In the genomic region with DNA sequence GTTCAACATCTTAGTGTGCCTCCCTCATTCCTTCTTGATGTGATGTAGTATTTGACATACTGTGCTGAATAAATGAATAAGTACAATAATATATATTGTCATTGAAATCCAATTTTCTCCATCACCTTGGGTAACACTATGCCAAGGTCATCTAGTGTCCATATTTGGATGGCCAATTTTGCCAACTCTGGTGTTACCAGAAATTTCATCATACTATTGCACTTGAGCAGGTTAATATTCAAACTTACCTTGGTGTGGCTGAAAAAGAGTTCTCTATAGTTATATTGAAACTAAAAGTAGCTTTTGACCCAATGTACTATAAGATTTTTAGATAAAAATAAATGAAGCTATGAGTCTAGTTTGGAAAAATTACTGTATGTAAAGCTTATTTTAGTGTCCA, we compare ENCODE assay signal across 20 cellular contexts.
A peak's percentile ranks its signal among the peaks of the same experiment; 100 is the strongest.
DNase-seq lines count a peak whose midpoint lies in the region; ATAC-seq and TF ChIP-seq lines count a peak whose summit lies in the region.
"Had no signal": no experiment of that assay in that cellular context is flagged by ENCODE, and none has a peak within 500 bp of the region (broad histone marks: within the 10 kb centered on the region; RNA-seq: fewer than 3 reads in every experiment).

No MANE protein-coding gene starts in this region.

- no peak for DNase-seq in activated naive CD8-positive, alpha-beta T cell treated with anti-CD3 and anti-CD28 coated beads for 36 hours
- DNase-seq in activated naive CD8-positive, alpha-beta T cell treated with anti-CD3 and anti-CD28 coated beads, Interleukin-2, amount 50 U/mL, for 24 hours = no peak
- DNase-seq in upper lobe of right lung = no peak
- no peak for DNase-seq in midbrain (lab: John Stamatoyannopoulos, UW)
- no peak for DNase-seq in HFFc6
- DNase-seq in NCI-H1436 (lab: John Stamatoyannopoulos, UW) = no peak
- DNase-seq: COR-L47; effector memory CD8-positive, alpha-beta T cell; foreskin fibroblast; mesenchymal stem cell; MV-4-11; NCI-H226; nucleus accumbens had no signal

- no peak overlapping the region for H3K27ac ChIP-seq in upper lobe of right lung
- H3K27ac ChIP-seq: cardiac muscle cell, skin epidermis, suprapubic skin had no signal

- no peak for ATAC-seq in activated naive CD8-positive, alpha-beta T cell treated with anti-CD3 and anti-CD28 coated beads, Interleukin-2, amount 50 U/mL, for 24 hours
- ATAC-seq in GM21825 (IDR thresholded peaks at IDR 0.05; ENCODE audit: unreplicated experiment) (peak; percentile 68), HG03439 (IDR thresholded peaks at IDR 0.05; ENCODE audit: unreplicated experiment) (peak; percentile 58), upper lobe of right lung (peak; percentile 41)
- ATAC-seq: activated naive CD4-positive, alpha-beta T cell treated with anti-CD3 and anti-CD28 coated beads, Interleukin-2, amount 50 U/mL, for 72 hours; effector memory CD8-positive, alpha-beta T cell; SK-N-SH treated with all-trans-retinoic acid at 6 μM for 48 hours had no signal

- peak overlapping the region; percentile 63 for H3K27ac Mint-ChIP-seq in activated naive CD8-positive, alpha-beta T cell treated with anti-CD3 and anti-CD28 coated beads for 36 hours
- no peak overlapping the region for H3K27ac Mint-ChIP-seq in activated naive CD8-positive, alpha-beta T cell treated with anti-CD3 and anti-CD28 coated beads, Interleukin-2, amount 50 U/mL, for 24 hours
- H3K27ac Mint-ChIP-seq in HFFc6 = no peak overlapping the region
- H3K27ac Mint-ChIP-seq: effector memory CD8-positive, alpha-beta T cell had no signal

- intact Hi-C loops in upper lobe of right lung (cut with DNase I) = no loop called here

- no peak for TF ChIP-seq CTCF in upper lobe of right lung (IDR thresholded peaks at IDR 0.05)
- TF ChIP-seq CTCF in HFFc6 (IDR thresholded peaks at IDR 0.05) = no peak

- no peak overlapping the region for H3K4me3 Mint-ChIP-seq in activated naive CD8-positive, alpha-beta T cell treated with anti-CD3 and anti-CD28 coated beads for 36 hours
- H3K4me3 Mint-ChIP-seq in activated naive CD8-positive, alpha-beta T cell treated with anti-CD3 and anti-CD28 coated beads, Interleukin-2, amount 50 U/mL, for 24 hours = no peak overlapping the region
- no peak overlapping the region for H3K4me3 Mint-ChIP-seq in HFFc6
- H3K4me3 Mint-ChIP-seq: effector memory CD8-positive, alpha-beta T cell had no signal

- no peaks in the 10 kb centered on the region for H3K4me1 ChIP-seq in upper lobe of right lung
- H3K4me1 ChIP-seq: suprapubic skin had no signal

- H3K27me3 ChIP-seq in upper lobe of right lung = no peaks in the 10 kb centered on the region
- H3K27me3 ChIP-seq: cardiac muscle cell, suprapubic skin had no signal

- H3K4me3 ChIP-seq in upper lobe of right lung = no peak overlapping the region
- H3K4me3 ChIP-seq: cardiac muscle cell, skin epidermis, suprapubic skin had no signal

- H3K9me3 Mint-ChIP-seq in activated naive CD8-positive, alpha-beta T cell treated with anti-CD3 and anti-CD28 coated beads for 36 hours = no peaks in the 10 kb centered on the region
- H3K9me3 Mint-ChIP-seq in activated naive CD8-positive, alpha-beta T cell treated with anti-CD3 and anti-CD28 coated beads, Interleukin-2, amount 50 U/mL, for 24 hours = no peaks in the 10 kb centered on the region
- no peaks in the 10 kb centered on the region for H3K9me3 Mint-ChIP-seq in HFFc6
- H3K9me3 Mint-ChIP-seq: activated naive CD4-positive, alpha-beta T cell treated with anti-CD3 and anti-CD28 coated beads, Interleukin-2, amount 50 U/mL, for 72 hours; effector memory CD8-positive, alpha-beta T cell had no signal

- no peaks in the 10 kb centered on the region for H3K27me3 Mint-ChIP-seq in activated naive CD8-positive, alpha-beta T cell treated with anti-CD3 and anti-CD28 coated beads for 36 hours
- no peaks in the 10 kb centered on the region for H3K27me3 Mint-ChIP-seq in activated naive CD8-positive, alpha-beta T cell treated with anti-CD3 and anti-CD28 coated beads, Interleukin-2, amount 50 U/mL, for 24 hours
- peaks cover 1% of the 10 kb centered on the region; the same call in 1 of the 2 replicates for H3K27me3 Mint-ChIP-seq in HFFc6 (ENCODE audit: insufficient read depth)
- H3K27me3 Mint-ChIP-seq: effector memory CD8-positive, alpha-beta T cell had no signal

- no peaks in the 10 kb centered on the region for H3K36me3 ChIP-seq in upper lobe of right lung
- H3K36me3 ChIP-seq: cardiac muscle cell had no signal

- H3K36me3 Mint-ChIP-seq in activated naive CD8-positive, alpha-beta T cell treated with anti-CD3 and anti-CD28 coated beads for 36 hours = peaks cover 53% of the 10 kb centered on the region
- peaks cover 57% of the 10 kb centered on the region for H3K36me3 Mint-ChIP-seq in activated naive CD8-positive, alpha-beta T cell treated with anti-CD3 and anti-CD28 coated beads, Interleukin-2, amount 50 U/mL, for 24 hours (ENCODE audit: low read depth)
- H3K36me3 Mint-ChIP-seq in HFFc6 (ENCODE audit: low read depth) = no peaks in the 10 kb centered on the region

- peaks cover 14% of the 10 kb centered on the region for H3K4me1 Mint-ChIP-seq in activated naive CD8-positive, alpha-beta T cell treated with anti-CD3 and anti-CD28 coated beads for 36 hours
- peaks cover 14% of the 10 kb centered on the region for H3K4me1 Mint-ChIP-seq in activated naive CD8-positive, alpha-beta T cell treated with anti-CD3 and anti-CD28 coated beads, Interleukin-2, amount 50 U/mL, for 24 hours
- H3K4me1 Mint-ChIP-seq in HFFc6 (ENCODE audit: low read depth) = no peaks in the 10 kb centered on the region

- H3K9me3 ChIP-seq in upper lobe of right lung = no peaks in the 10 kb centered on the region
- H3K9me3 ChIP-seq: suprapubic skin had no signal
